ENCODE assay signal across 8 cellular contexts in the genomic region with DNA sequence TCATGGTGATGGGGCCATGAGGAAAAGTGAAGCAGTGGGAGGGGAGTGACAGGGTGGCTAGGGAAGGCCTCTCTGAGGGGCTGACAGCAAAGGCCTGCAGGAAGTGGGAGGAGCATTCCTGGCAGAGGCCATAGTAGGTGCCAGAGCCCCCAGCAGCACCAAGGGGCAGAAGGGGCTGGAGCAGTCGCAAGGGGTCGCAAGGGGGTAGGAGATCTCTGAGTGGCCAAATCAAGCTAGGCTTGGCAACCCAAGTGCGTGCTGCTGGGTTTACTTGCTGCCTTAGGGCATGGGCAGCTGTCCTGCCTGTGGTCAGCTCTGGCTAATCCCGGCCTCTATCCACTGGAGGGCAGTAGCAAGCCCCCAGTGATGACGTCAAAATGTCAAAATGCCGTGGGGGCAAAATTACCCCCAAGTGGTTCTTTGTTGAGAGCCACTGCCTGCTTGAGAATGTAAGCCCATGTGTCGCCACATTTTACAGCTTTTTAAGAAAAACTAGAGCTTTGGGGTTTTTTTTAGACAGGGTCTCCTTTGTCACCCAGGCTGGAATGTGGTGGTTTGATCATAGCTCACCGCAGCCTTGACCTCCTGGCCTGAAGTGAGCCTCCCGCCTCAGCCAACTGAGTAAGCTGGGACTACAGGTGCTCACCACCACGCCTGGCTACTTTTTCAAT. TPM values are rescaled to one million over a fixed set of nuclear protein-coding genes. Genes with fewer than 3 reads are reported as not detected.
A peak's percentile ranks its signal among the peaks of the same experiment; 100 is the strongest.
DNase-seq lines count a peak whose midpoint lies in the region; ATAC-seq and TF ChIP-seq lines count a peak whose summit lies in the region.

No MANE protein-coding gene starts in this region.

- H3K4me1 ChIP-seq in esophagus muscularis mucosa (peaks cover 54 to 59% (median 57%) of the 10 kb centered on the region in 4 donors), neutrophil (ENCODE audit: control insufficient read depth in 1 of 2, insufficient read depth in 1 of 2, low read depth in 1 of 2, low read length in 1 of 2) (peaks cover 56 to 57% of the 10 kb centered on the region in 2 experiments)

- TF ChIP-seq POLR2A in esophagus muscularis mucosa (IDR thresholded peaks at IDR 0.05; ENCODE audit: low read depth) = no peak

- H3K27ac ChIP-seq in SK-N-MC (peak overlapping the region; percentile 57), esophagus muscularis mucosa (replicated peaks in 1 of 4) (peak overlapping the region; percentile 78 to 86 (median 84)), neutrophil (peak overlapping the region; percentile 92)

- intact Hi-C loops in esophagus muscularis mucosa (cut with DNase I) = no loop called here

- no peak overlapping the region for H3K9ac ChIP-seq in SK-N-MC (ENCODE audit: insufficient read length)

- H3K27me3 ChIP-seq in esophagus muscularis mucosa (no peaks in the 10 kb centered on the region), neutrophil (no peaks in the 10 kb centered on the region)

- H3K9me3 ChIP-seq in SK-N-MC (ENCODE audit: low read depth, low read length) = no peaks in the 10 kb centered on the region
- no peaks in the 10 kb centered on the region for H3K9me3 ChIP-seq in esophagus muscularis mucosa
- H3K9me3 ChIP-seq in neutrophil = no peaks in the 10 kb centered on the region

- H3K4me3 ChIP-seq in SK-N-MC = no peak overlapping the region
- no peak overlapping the region for H3K4me3 ChIP-seq in esophagus muscularis mucosa
- no peak overlapping the region for H3K4me3 ChIP-seq in neutrophil (ENCODE audit: low read depth in 1 of 2, low read length in 1 of 2)

- DNase-seq in 8988T (peak; percentile 73), SK-N-MC (ENCODE audit: low read depth, low spot score) (no peak), esophagus muscularis mucosa (ENCODE audit: extremely low spot score) (no peak)
- no peak for DNase-seq in activated effector memory CD4-positive, alpha-beta T cell treated with anti-CD3 and anti-CD28 coated beads, Interleukin-2, amount 50 U/mL, for 16 hours

- 51% methylated on average over 10 of the region's 10 CpGs for WGBS in esophagus muscularis mucosa

- TF ChIP-seq EP300 in esophagus muscularis mucosa (IDR thresholded peaks at IDR 0.05) = no peak

- ATAC-seq in GM19467 (IDR thresholded peaks at IDR 0.05; ENCODE audit: unreplicated experiment) = no peak
- no peak for ATAC-seq in HG02870 (IDR thresholded peaks at IDR 0.05; ENCODE audit: unreplicated experiment)

- H3K36me3 ChIP-seq in SK-N-MC (ENCODE audit: insufficient read depth, low read length) (peaks cover 15% of the 10 kb centered on the region; the same call in 1 of the 2 replicates), esophagus muscularis mucosa (peaks cover 25 to 60% (median 56%) of the 10 kb centered on the region in 4 donors), neutrophil (peaks cover 62% of the 10 kb centered on the region)

- TF ChIP-seq CTCF in GM12872 (IDR thresholded peaks at IDR 0.05; ENCODE audit: insufficient read depth, low read depth, low read length) (peak; percentile 72), esophagus muscularis mucosa (IDR thresholded peaks at IDR 0.05) (peak; percentile 53 to 77 (median 71)), neutrophil (IDR thresholded peaks at IDR 0.05) (peak; percentile 66)

RNA-seq across cellular contexts. Expression of a gene that starts 11.8 kb away (rescaled TPM):
- total RNA-seq in esophagus muscularis mucosa = 10 to 100 TPM; 11.6 to 21.2 (median 14.8) TPM

RNA-seq across cellular contexts. Expression of a gene that starts 32.0 kb away (rescaled TPM):
- 10 to 100 TPM; 29.8 to 52.4 (median 31.8) TPM for total RNA-seq in esophagus muscularis mucosa

RNA-seq across cellular contexts. Expression of a gene that starts 42.2 kb away (rescaled TPM):
- total RNA-seq in esophagus muscularis mucosa = 1 to 10 TPM; 4.9 to 9.3 (median 6.9) TPM

RNA-seq across cellular contexts. Expression of a gene that starts 54.6 kb away (rescaled TPM):
- total RNA-seq in esophagus muscularis mucosa = 10 to 100 TPM in 3 of 4 donors, 1 to 10 TPM in 1; 9.7 to 17.2 (median 14.1) TPM

RNA-seq across cellular contexts. Expression of a gene that starts 57.6 kb away (rescaled TPM):
- 100 to 1,000 TPM; 148 to 207 (median 179) TPM for total RNA-seq in esophagus muscularis mucosa
